Comparison of ENCODE assay signal across 33 cellular contexts in genomic region chr12:113081785-113082296, GRCh38. TPM values are rescaled to one million over a fixed set of nuclear protein-coding genes. Genes with fewer than 3 reads are reported as not detected.
DNase-seq lines count a peak whose midpoint lies in the region; ATAC-seq, FAIRE-seq and TF ChIP-seq lines count a peak whose summit lies in the region.
"Had no signal": no experiment of that assay in that cellular context is flagged by ENCODE, and none has a peak within 500 bp of the region (broad histone marks: within the 10 kb centered on the region; RNA-seq: fewer than 3 reads in every experiment).

No MANE protein-coding gene starts in this region.

- H4K20me1 ChIP-seq in SU-DHL-6 (ENCODE audit: low read depth, low read length), result no peaks in the 10 kb centered on the region
- peaks cover 0 to 2% of the 10 kb centered on the region in 2 experiments for H4K20me1 ChIP-seq in H1 (replicated peaks in 1 of 2; ENCODE audit: control insufficient read depth in 1 of 2, insufficient read depth in 2 of 2, low read length in 2 of 2)

- FAIRE-seq in H1 (lab: Jason Lieb, UNC), result no peak
- FAIRE-seq: A549 had no signal

- CTCF ChIA-PET in H1 (lab: Charles Lee; ENCODE audit: partially characterized antibody), result interaction anchor here (0.6 to 2.4 kb wide), 7 partner anchors 11 to 89 kb away, joined by 3 to 11 read pairs (median 5); partner anchors contain the start of gene RASAL1

- peaks cover 78% of the 10 kb centered on the region for H3K79me2 ChIP-seq in SU-DHL-6 (ENCODE audit: insufficient read depth, low read length)
- no peaks in the 10 kb centered on the region for H3K79me2 ChIP-seq in H1 (ENCODE audit: control insufficient read depth in 1 of 2, insufficient read depth in 2 of 2, low read length in 2 of 2)

- no peaks in the 10 kb centered on the region for H3K9me2 ChIP-seq in SU-DHL-6 (replicated peaks; ENCODE audit: insufficient read depth, low read length)
- H3K9me2 ChIP-seq: SK-N-SH had no signal

- peak overlapping the region; percentile 99 for H3K27ac ChIP-seq in SU-DHL-6 (ENCODE audit: low read depth, low read length)
- H3K27ac ChIP-seq in H1 (ENCODE audit: low read depth, low read length), result no peak overlapping the region
- peak overlapping the region; percentile 93 for H3K27ac ChIP-seq in subcutaneous abdominal adipose tissue (ENCODE audit: low read depth, low read length)
- H3K27ac ChIP-seq: A549, ascending aorta, cardiac muscle cell, right lobe of liver had no signal

- H2BK15ac ChIP-seq in H1 (ENCODE audit: low read length), result no peak overlapping the region

- H2BK20ac ChIP-seq in H1 (ENCODE audit: low read length), result no peak overlapping the region

- H3K14ac ChIP-seq in H1 (ENCODE audit: insufficient read length), result no peak overlapping the region

- H2AK5ac ChIP-seq in H1 (ENCODE audit: low read depth, low read length), result no peak overlapping the region

- DNase-seq in Right ventricle myocardium superior (no peak), cardiac septum (ENCODE audit: low spot score) (no peak), H1 (ENCODE audit: low read depth in 1 of 2, low spot score in 2 of 2) (no peak), H7 (no peak), MV-4-11 (lab: John Stamatoyannopoulos, UW) (no peak)
- DNase-seq: activated CD8-positive, alpha-beta memory T cell treated with anti-CD3 and anti-CD28 coated beads, Interleukin-2, amount 50 U/mL, for 48 hours; activated CD8-positive, alpha-beta T cell treated with anti-CD3 and anti-CD28 coated beads for 36 hours; activated naive CD8-positive, alpha-beta T cell treated with anti-CD3 and anti-CD28 coated beads, Interleukin-2, amount 10 ng/mL, durations not matched to agents 7 days and 5 days; AML-193; effector memory CD4-positive, alpha-beta T cell; hypothalamus; left colon; mesendoderm; NCI-H1048; NCI-H1694 treated with DMSO at 0.1 percent for 48 hours; NCI-H446 treated with DMSO at 0.1 percent for 48 hours; OCI-M1; right lobe of liver; SK-N-SH; spleen; stimulated activated CD8-positive, alpha-beta memory T cell treated with anti-CD3 and anti-CD28 coated beads, Interleukin-4, amount 100 ng/mL, for 48 hours; T-helper 2 cell had no signal

- H3K18ac ChIP-seq in H1 (ENCODE audit: extremely low read depth, low read length), result no peak overlapping the region; the same call in 1 of the 2 replicates

- H3K4me2 ChIP-seq in SU-DHL-6 (ENCODE audit: low read depth, low read length, poor library complexity, severe bottlenecking) (peak overlapping the region; percentile 5), H1 (ENCODE audit: insufficient read depth in 1 of 2, low read depth in 2 of 2, low read length in 2 of 2) (no peak overlapping the region; a peak in 1 of 4 replicates)
- H3K4me2 ChIP-seq: A549, SK-N-SH had no signal

- peaks cover 4% of the 10 kb centered on the region; the same call in 1 of the 2 replicates for H3K23me2 ChIP-seq in H1 (ENCODE audit: low read depth, low read length)

- no peaks in the 10 kb centered on the region for H3K79me1 ChIP-seq in H1 (ENCODE audit: low read depth, low read length)

- no peak overlapping the region for H3K9ac ChIP-seq in SU-DHL-6 (ENCODE audit: low read length)
- H3K9ac ChIP-seq in H1 (replicated peaks in 1 of 4; ENCODE audit: extremely low read depth in 1 of 4, low read depth in 3 of 4, low read length in 3 of 4), result no peak overlapping the region
- H3K9ac ChIP-seq in subcutaneous abdominal adipose tissue (ENCODE audit: low read length in 5 of 5), result peak overlapping the region in 4 of 5 donors; percentile 20 to 67 (median 46)
- H3K9ac ChIP-seq: SK-N-SH had no signal

- no peak overlapping the region for H2BK12ac ChIP-seq in H1 (ENCODE audit: low read depth, low read length)

- TF ChIP-seq CTCF in SU-DHL-6 (IDR thresholded peaks at IDR 0.05; ENCODE audit: insufficient read depth, low read length, poor library complexity, severe bottlenecking), result no peak
- TF ChIP-seq CTCF in H1 (IDR thresholded peaks at IDR 0.05; ENCODE audit: control extremely low read depth in 1 of 3, insufficient read depth in 1 of 3, low read depth in 1 of 3, low read length in 3 of 3), result no peak

- no peak overlapping the region for H3K56ac ChIP-seq in H1 (replicated peaks; ENCODE audit: insufficient read length, low read depth, low read length)

- no peak overlapping the region for H4K5ac ChIP-seq in H1 (ENCODE audit: insufficient read length, low read depth, low read length)

- ATAC-seq in Right ventricle myocardium superior (ENCODE audit: poor library complexity) (peak; percentile 29), GM19328 (IDR thresholded peaks at IDR 0.05; ENCODE audit: unreplicated experiment) (no peak)
- ATAC-seq: A549; activated CD8-positive, alpha-beta T cell treated with anti-CD3 and anti-CD28 coated beads for 36 hours; left colon; right lobe of liver had no signal

- 86% methylated on average over 6 of the region's 6 CpGs; no CpG with 5 or more reads in 1 of the 2 experiments for WGBS in H1 (ENCODE audit: extremely low coverage in 1 of 2, insufficient coverage in 1 of 2, insufficient read length in 1 of 2, insufficient replicate concordance in 2 of 2, low coverage in 1 of 2, low lambda C conversion rate in 2 of 2, missing lambda C conversion rate in 1 of 2), 2 experiments

- H3F3A ChIP-seq in SU-DHL-6 (ENCODE audit: insufficient read depth), result peaks cover 82% of the 10 kb centered on the region

- no peak for TF ChIP-seq RAD21 in H1 (IDR thresholded peaks at IDR 0.05 in 1 of 2, conservative IDR thresholded peaks at IDR 0.05 in 1 of 2; ENCODE audit: low read depth in 2 of 2, low read length in 2 of 2)

- H3K4me1 ChIP-seq in H1 (replicated peaks in 1 of 4; ENCODE audit: control insufficient read depth in 3 of 4, insufficient read depth in 4 of 4, low read length in 3 of 4) (peaks cover 0 to 5% (median 3%) of the 10 kb centered on the region in 4 experiments; a peak in 5 of 7 replicates), subcutaneous abdominal adipose tissue (ENCODE audit: control insufficient read depth in 5 of 5, insufficient read depth in 5 of 5, low read length in 5 of 5) (peaks cover 6 to 73% (median 34%) of the 10 kb centered on the region in 5 donors)
- H3K4me1 ChIP-seq: A549, ascending aorta, right lobe of liver had no signal

- H4K8ac ChIP-seq in H1 (ENCODE audit: extremely low read depth, insufficient read depth, low read length), result no peak overlapping the region

- H2AFZ ChIP-seq in SU-DHL-6 (ENCODE audit: low read depth, low read length, severe bottlenecking), result no peak overlapping the region
- no peak overlapping the region for H2AFZ ChIP-seq in H1 (ENCODE audit: low read length)

- H3K27me3 ChIP-seq in SU-DHL-6 (ENCODE audit: low read length), result no peaks in the 10 kb centered on the region
- H3K27me3 ChIP-seq in H1 (replicated peaks in 1 of 4; ENCODE audit: control insufficient read depth in 3 of 4, extremely low read depth in 1 of 4, insufficient read depth in 3 of 4, low read length in 3 of 4), result peaks cover 16 to 20% (median 19%) of the 10 kb centered on the region in 4 experiments
- peaks cover 0 to 5% (median 0%) of the 10 kb centered on the region in 5 donors for H3K27me3 ChIP-seq in subcutaneous abdominal adipose tissue (ENCODE audit: control insufficient read depth in 5 of 5, insufficient read depth in 4 of 5, low read length in 5 of 5)
- H3K27me3 ChIP-seq in H7 (ENCODE audit: control insufficient read depth, insufficient read depth, low read length), result peaks cover 22% of the 10 kb centered on the region
- H3K27me3 ChIP-seq: ascending aorta, right lobe of liver had no signal

- H2BK120ac ChIP-seq in H1 (replicated peaks; ENCODE audit: low read depth, low read length), result no peak overlapping the region

- TF ChIP-seq POLR2A in H1 (IDR thresholded peaks at IDR 0.05; ENCODE audit: control extremely low read depth in 1 of 2, low read depth in 2 of 2, low read length in 2 of 2), result no peak

- no peaks in the 10 kb centered on the region for H3K9me3 ChIP-seq in SU-DHL-6 (ENCODE audit: insufficient read depth, low read length)
- no peaks in the 10 kb centered on the region for H3K9me3 ChIP-seq in H1 (ENCODE audit: insufficient read depth in 2 of 2, low read depth in 1 of 2, low read length in 1 of 2)
- no peaks in the 10 kb centered on the region for H3K9me3 ChIP-seq in subcutaneous abdominal adipose tissue (ENCODE audit: control insufficient read depth in 5 of 5, low read length in 5 of 5)
- H3K9me3 ChIP-seq: A549, ascending aorta, right lobe of liver, SK-N-SH, spleen, tibial nerve had no signal

- intact Hi-C loops in Right ventricle myocardium superior (cut with DNase I), result no loop called here
- intact Hi-C loops in cardiac septum (cut with DNase I), result no loop called here

- no peak overlapping the region for H4K91ac ChIP-seq in H1 (replicated peaks; ENCODE audit: insufficient read length, low read length)

- no peak overlapping the region for H2BK5ac ChIP-seq in H1 (ENCODE audit: low read depth, low read length)

- POLR2A ChIA-PET in H1 (lab: Charles Lee; ENCODE audit: partially characterized antibody), result interaction anchor here (1.0 to 1.3 kb wide), 2 partner anchors 14 to 34 kb away, joined by 3 to 6 read pairs; no protein-coding TSS in a partner anchor

- no peak overlapping the region for H3K4me3 ChIP-seq in SU-DHL-6 (ENCODE audit: insufficient read depth, low read length, poor library complexity, severe bottlenecking)
- no peak overlapping the region for H3K4me3 ChIP-seq in H1 (ENCODE audit: extremely low read depth in 1 of 4, insufficient read depth in 2 of 4, low read depth in 3 of 4, low read length in 4 of 4)
- H3K4me3 ChIP-seq in subcutaneous abdominal adipose tissue (ENCODE audit: low read depth in 1 of 5, low read length in 5 of 5), result peak overlapping the region in 1 of 5 donors; percentile 15
- H3K4me3 ChIP-seq in H7 (ENCODE audit: insufficient read depth, low read depth, low read length), result no peak overlapping the region
- H3K4me3 ChIP-seq: A549, ascending aorta, cardiac muscle cell, coronary artery, right lobe of liver, spleen, tibial nerve had no signal

- H3K23ac ChIP-seq in H1 (ENCODE audit: insufficient read length), result no peak overlapping the region

- no peak overlapping the region for H3K4ac ChIP-seq in H1 (replicated peaks; ENCODE audit: insufficient read length, low read depth, low read length)

- peaks cover 30% of the 10 kb centered on the region for H3K36me3 ChIP-seq in SU-DHL-6 (ENCODE audit: low read length)
- no peaks in the 10 kb centered on the region for H3K36me3 ChIP-seq in H1 (ENCODE audit: control insufficient read depth in 2 of 4, insufficient read depth in 4 of 4, low read length in 3 of 4)
- peaks cover 0 to 8% (median 4%) of the 10 kb centered on the region in 5 donors for H3K36me3 ChIP-seq in subcutaneous abdominal adipose tissue (ENCODE audit: control insufficient read depth in 5 of 5, insufficient read depth in 5 of 5, low read length in 5 of 5)
- H3K36me3 ChIP-seq in H7 (replicated peaks; ENCODE audit: control insufficient read depth, insufficient read depth, low read length), result no peaks in the 10 kb centered on the region
- H3K36me3 ChIP-seq: ascending aorta, cardiac muscle cell, right lobe of liver, tibial nerve had no signal

- no peak for TF ChIP-seq EP300 in H1 (IDR thresholded peaks at IDR 0.05; ENCODE audit: borderline replicate concordance in 1 of 2, low read depth in 2 of 2, low read length in 2 of 2)

RNA-seq across cellular contexts. Expression of gene DTX1, which starts 25.3 kb away (rescaled TPM):
- total RNA-seq in Right ventricle myocardium superior (1.6 TPM), cardiac septum (2.6 TPM)
- 6.9 and 8.6 TPM in 2 replicates for total RNA-seq in H1 (2021; fragmentation: NEBNext Ultra II Directional; extraction: Animal tissue kit (Norgen Biotek cat#: 25700))
- polyA plus RNA-seq in H1 (2011; rRNA removed), result 4.7 and 7.0 TPM in 2 replicates
- 5.3 TPM for polyA plus RNA-seq in H1 (2011; cell fraction: cytosol; rRNA removed)
- polyA plus RNA-seq in H1 (2011; cell fraction: nucleus; rRNA removed), result 7.4 TPM
- 4.1 to 7.7 TPM (median 6.1 TPM) in 4 replicates for polyA plus RNA-seq in H1 (2012, experiment 1 of 2)
- 6.5 TPM for polyA plus RNA-seq in H1 (2012, experiment 2 of 2)
- polyA plus RNA-seq in H1 (2013, experiment 1 of 2), result 4.9 TPM
- polyA plus RNA-seq in H1 (2013, experiment 2 of 2), result 4.6 TPM
- polyA minus RNA-seq in H1 (2011; rRNA and poly(A)+ RNA removed), result 3.0 and 3.6 TPM in 2 replicates
- polyA minus RNA-seq in H1 (2011; cell fraction: cytosol; rRNA and poly(A)+ RNA removed), result 5.7 TPM
- polyA minus RNA-seq in H1 (2011; cell fraction: nucleus; rRNA and poly(A)+ RNA removed), result 3.8 TPM
- total RNA-seq in H7 (2014; rRNA removed; shearing (Covaris generic)), result 1.00 and 2.5 TPM in 2 replicates
- total RNA-seq: epithelial cell of proximal tubule had no signal

RNA-seq across cellular contexts. Expression of gene RASAL1, which starts 53.7 kb away (rescaled TPM):
- total RNA-seq in Right ventricle myocardium superior (not detected), cardiac septum (not detected)
- total RNA-seq in H1 (2021; fragmentation: NEBNext Ultra II Directional; extraction: Animal tissue kit (Norgen Biotek cat#: 25700)), result 5.0 and 6.4 TPM in 2 replicates
- polyA plus RNA-seq in H1 (2011; rRNA removed), result 3.7 and 5.9 TPM in 2 replicates
- 5.3 TPM for polyA plus RNA-seq in H1 (2011; cell fraction: cytosol; rRNA removed)
- polyA plus RNA-seq in H1 (2011; cell fraction: nucleus; rRNA removed), result 11.4 TPM
- polyA plus RNA-seq in H1 (2012, experiment 1 of 2), result 2.7 to 5.6 TPM (median 4.5 TPM) in 4 replicates
- 3.6 TPM for polyA plus RNA-seq in H1 (2012, experiment 2 of 2)
- polyA plus RNA-seq in H1 (2013, experiment 1 of 2), result 2.6 TPM
- 2.9 TPM for polyA plus RNA-seq in H1 (2013, experiment 2 of 2)
- polyA minus RNA-seq in H1 (2011; rRNA and poly(A)+ RNA removed), result 2.3 and 3.4 TPM in 2 replicates
- polyA minus RNA-seq in H1 (2011; cell fraction: cytosol; rRNA and poly(A)+ RNA removed), result 2.6 TPM
- 6.4 TPM for polyA minus RNA-seq in H1 (2011; cell fraction: nucleus; rRNA and poly(A)+ RNA removed)
- total RNA-seq in H7 (2014; rRNA removed; shearing (Covaris generic)), result 4.4 and 4.5 TPM in 2 replicates
- total RNA-seq: glomerular endothelial cell, posterior vena cava had no signal
- polyA plus RNA-seq: SK-N-SH had no signal

Comparison
In these comparisons a context has a peak if more than half of its experiments do, and no peak if none do; other contexts are left out.
1. H3K9ac ChIP-seq: peak in subcutaneous abdominal adipose tissue (4 of 5); none in SU-DHL-6 (single experiment) and H1 (0 of 4).